ENCODE assay signal across 8 cellular contexts in genomic region chr3:50604110-50604621, GRCh38. TPM values are rescaled to one million over a fixed set of nuclear protein-coding genes. Genes with fewer than 3 reads are reported as not detected.
DNase-seq lines count a peak whose midpoint lies in the region; ATAC-seq lines count a peak whose summit lies in the region.
"Had no signal": no experiment of that assay in that cellular context is flagged by ENCODE, and none has a peak within 500 bp of the region (broad histone marks: within the 10 kb centered on the region; RNA-seq: fewer than 3 reads in every experiment).

No MANE protein-coding gene starts in this region.

- no peak for ATAC-seq in stimulated activated naive CD8-positive, alpha-beta T cell treated with anti-CD3 and anti-CD28 coated beads, Interleukin-15, Interleukin-2, amounts not matched to agents 100 U/mL and 50 U/mL, for 24 hours
- ATAC-seq in memory B cell (ENCODE audit: low read depth) (no peak), HG03378 (IDR thresholded peaks at IDR 0.05; ENCODE audit: unreplicated experiment) (no peak)

- H3K9me3 Mint-ChIP-seq in stimulated activated naive CD8-positive, alpha-beta T cell treated with anti-CD3 and anti-CD28 coated beads, Interleukin-15, Interleukin-2, amounts not matched to agents 100 ng/mL and 50 ng/mL, for 24 hours: no peaks in the 10 kb centered on the region
- no peaks in the 10 kb centered on the region for H3K9me3 Mint-ChIP-seq in memory B cell

- no peak for DNase-seq in stimulated activated naive CD8-positive, alpha-beta T cell treated with anti-CD3 and anti-CD28 coated beads, Interleukin-15, Interleukin-2, amounts not matched to agents 100 U/mL and 50 U/mL, for 24 hours
- no peak for DNase-seq in memory B cell (ENCODE audit: low spot score in 2 of 2)
- DNase-seq in cerebellum (ENCODE audit: low spot score): no peak
- no peak for DNase-seq in NCI-H446 treated with DMSO at 0.1 percent for 48 hours (lab: John Stamatoyannopoulos, UW)
- DNase-seq: central memory CD4-positive, alpha-beta T cell; occipital lobe had no signal

- H3K27ac Mint-ChIP-seq in stimulated activated naive CD8-positive, alpha-beta T cell treated with anti-CD3 and anti-CD28 coated beads, Interleukin-15, Interleukin-2, amounts not matched to agents 100 ng/mL and 50 ng/mL, for 24 hours: peak overlapping the region; percentile 100
- peak overlapping the region; percentile 14 for H3K27ac Mint-ChIP-seq in memory B cell

- H3K27me3 Mint-ChIP-seq in stimulated activated naive CD8-positive, alpha-beta T cell treated with anti-CD3 and anti-CD28 coated beads, Interleukin-15, Interleukin-2, amounts not matched to agents 100 ng/mL and 50 ng/mL, for 24 hours: no peaks in the 10 kb centered on the region
- H3K27me3 Mint-ChIP-seq in memory B cell: no peaks in the 10 kb centered on the region

- H3K4me1 Mint-ChIP-seq in stimulated activated naive CD8-positive, alpha-beta T cell treated with anti-CD3 and anti-CD28 coated beads, Interleukin-15, Interleukin-2, amounts not matched to agents 100 ng/mL and 50 ng/mL, for 24 hours (ENCODE audit: low read depth): peaks cover 87% of the 10 kb centered on the region
- H3K4me1 Mint-ChIP-seq in memory B cell: peaks cover 23% of the 10 kb centered on the region

- peak overlapping the region; percentile 99 for H3K4me3 Mint-ChIP-seq in stimulated activated naive CD8-positive, alpha-beta T cell treated with anti-CD3 and anti-CD28 coated beads, Interleukin-15, Interleukin-2, amounts not matched to agents 100 ng/mL and 50 ng/mL, for 24 hours
- H3K4me3 Mint-ChIP-seq in memory B cell: no peak overlapping the region

- H3K36me3 Mint-ChIP-seq in stimulated activated naive CD8-positive, alpha-beta T cell treated with anti-CD3 and anti-CD28 coated beads, Interleukin-15, Interleukin-2, amounts not matched to agents 100 ng/mL and 50 ng/mL, for 24 hours (ENCODE audit: low read depth): peaks cover 63% of the 10 kb centered on the region
- H3K36me3 Mint-ChIP-seq in memory B cell: no peaks in the 10 kb centered on the region

RNA-seq across cellular contexts. Expression of gene CISH, which starts 7.4 kb away (rescaled TPM):
- total RNA-seq in cerebellum: 1.4 TPM

RNA-seq across cellular contexts. Expression of gene MAPKAPK3, which starts 12.8 kb away (rescaled TPM):
- total RNA-seq in cerebellum: 12.2 TPM

RNA-seq across cellular contexts. Expression of gene HEMK1, which starts 34.8 kb away (rescaled TPM):
- 9.0 TPM for total RNA-seq in cerebellum

RNA-seq across cellular contexts. Expression of gene C3orf18, which starts 36.6 kb away (rescaled TPM):
- total RNA-seq in cerebellum: 15.8 TPM
